1 cellular context compared by ENCODE assay signal in the genomic region with DNA sequence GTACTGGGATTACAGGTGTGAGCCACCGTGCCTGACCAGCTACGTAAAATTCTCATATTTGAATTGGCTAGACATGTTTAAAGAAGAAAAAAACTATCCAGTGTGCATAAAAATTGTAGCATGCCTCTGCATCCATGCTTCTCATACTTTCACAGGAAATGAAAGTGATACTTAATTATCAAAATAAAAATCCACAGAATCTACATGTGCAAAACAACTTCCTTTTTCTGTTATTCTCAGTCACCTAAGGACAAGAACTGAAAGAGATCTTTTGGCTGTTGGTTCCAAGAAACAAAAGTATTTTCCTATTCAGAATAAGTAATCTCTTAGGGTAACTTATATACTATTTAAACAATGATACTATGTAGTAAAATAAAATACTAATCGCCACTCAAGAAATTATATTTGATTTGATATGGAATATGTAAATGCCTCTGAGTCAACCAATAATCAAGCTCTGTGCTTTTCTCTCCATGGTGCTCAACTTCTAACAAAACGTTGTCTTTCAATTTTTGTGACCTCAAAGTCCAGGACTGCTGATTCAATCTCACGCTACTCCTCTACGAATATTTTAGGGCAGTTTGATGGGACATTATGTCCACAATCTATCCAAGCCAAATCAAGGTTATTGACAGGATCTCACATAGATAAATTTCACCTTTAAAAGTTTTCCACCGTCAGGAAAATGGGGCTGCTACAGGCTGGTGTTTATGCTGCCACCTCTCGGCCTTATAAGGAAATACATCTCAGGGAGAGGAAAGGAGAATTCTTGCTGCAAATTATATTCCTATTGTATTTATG.
TF ChIP-seq lines count a peak whose summit lies in the region.

No MANE protein-coding gene starts in this region.

TF ChIP-seq in HepG2, 621 proteins besides CTCF, POLR2A, EP300 and RAD21 (continued from another document and continues in another):
- TF ChIP-seq, protein P1, sequence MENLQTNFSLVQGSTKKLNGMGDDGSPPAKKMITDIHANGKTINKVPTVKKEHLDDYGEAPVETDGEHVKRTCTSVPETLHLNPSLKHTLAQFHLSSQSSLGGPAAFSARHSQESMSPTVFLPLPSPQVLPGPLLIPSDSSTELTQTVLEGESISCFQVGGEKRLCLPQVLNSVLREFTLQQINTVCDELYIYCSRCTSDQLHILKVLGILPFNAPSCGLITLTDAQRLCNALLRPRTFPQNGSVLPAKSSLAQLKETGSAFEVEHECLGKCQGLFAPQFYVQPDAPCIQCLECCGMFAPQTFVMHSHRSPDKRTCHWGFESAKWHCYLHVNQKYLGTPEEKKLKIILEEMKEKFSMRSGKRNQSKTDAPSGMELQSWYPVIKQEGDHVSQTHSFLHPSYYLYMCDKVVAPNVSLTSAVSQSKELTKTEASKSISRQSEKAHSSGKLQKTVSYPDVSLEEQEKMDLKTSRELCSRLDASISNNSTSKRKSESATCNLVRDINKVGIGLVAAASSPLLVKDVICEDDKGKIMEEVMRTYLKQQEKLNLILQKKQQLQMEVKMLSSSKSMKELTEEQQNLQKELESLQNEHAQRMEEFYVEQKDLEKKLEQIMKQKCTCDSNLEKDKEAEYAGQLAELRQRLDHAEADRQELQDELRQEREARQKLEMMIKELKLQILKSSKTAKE (CRISPR knock-in tag; IDR thresholded peaks at IDR 0.05; ENCODE audit: borderline replicate concordance): no peak
- TF ChIP-seq, protein P2, sequence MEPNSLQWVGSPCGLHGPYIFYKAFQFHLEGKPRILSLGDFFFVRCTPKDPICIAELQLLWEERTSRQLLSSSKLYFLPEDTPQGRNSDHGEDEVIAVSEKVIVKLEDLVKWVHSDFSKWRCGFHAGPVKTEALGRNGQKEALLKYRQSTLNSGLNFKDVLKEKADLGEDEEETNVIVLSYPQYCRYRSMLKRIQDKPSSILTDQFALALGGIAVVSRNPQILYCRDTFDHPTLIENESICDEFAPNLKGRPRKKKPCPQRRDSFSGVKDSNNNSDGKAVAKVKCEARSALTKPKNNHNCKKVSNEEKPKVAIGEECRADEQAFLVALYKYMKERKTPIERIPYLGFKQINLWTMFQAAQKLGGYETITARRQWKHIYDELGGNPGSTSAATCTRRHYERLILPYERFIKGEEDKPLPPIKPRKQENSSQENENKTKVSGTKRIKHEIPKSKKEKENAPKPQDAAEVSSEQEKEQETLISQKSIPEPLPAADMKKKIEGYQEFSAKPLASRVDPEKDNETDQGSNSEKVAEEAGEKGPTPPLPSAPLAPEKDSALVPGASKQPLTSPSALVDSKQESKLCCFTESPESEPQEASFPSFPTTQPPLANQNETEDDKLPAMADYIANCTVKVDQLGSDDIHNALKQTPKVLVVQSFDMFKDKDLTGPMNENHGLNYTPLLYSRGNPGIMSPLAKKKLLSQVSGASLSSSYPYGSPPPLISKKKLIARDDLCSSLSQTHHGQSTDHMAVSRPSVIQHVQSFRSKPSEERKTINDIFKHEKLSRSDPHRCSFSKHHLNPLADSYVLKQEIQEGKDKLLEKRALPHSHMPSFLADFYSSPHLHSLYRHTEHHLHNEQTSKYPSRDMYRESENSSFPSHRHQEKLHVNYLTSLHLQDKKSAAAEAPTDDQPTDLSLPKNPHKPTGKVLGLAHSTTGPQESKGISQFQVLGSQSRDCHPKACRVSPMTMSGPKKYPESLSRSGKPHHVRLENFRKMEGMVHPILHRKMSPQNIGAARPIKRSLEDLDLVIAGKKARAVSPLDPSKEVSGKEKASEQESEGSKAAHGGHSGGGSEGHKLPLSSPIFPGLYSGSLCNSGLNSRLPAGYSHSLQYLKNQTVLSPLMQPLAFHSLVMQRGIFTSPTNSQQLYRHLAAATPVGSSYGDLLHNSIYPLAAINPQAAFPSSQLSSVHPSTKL (CRISPR knock-in tag; IDR thresholded peaks at IDR 0.05): 0 out of 2 replicates have a peak, but pooled peaks have one; percentile 9
- TF ChIP-seq ZNF367 (CRISPR knock-in tag; IDR thresholded peaks at IDR 0.05; ENCODE audit: borderline replicate concordance) (no peak), RFXAP (CRISPR knock-in tag; IDR thresholded peaks at IDR 0.05; ENCODE audit: borderline replicate concordance) (no peak), SPEN (CRISPR knock-in tag; IDR thresholded peaks at IDR 0.05; ENCODE audit: low read depth) (no peak), ZNF354B (CRISPR knock-in tag; IDR thresholded peaks at IDR 0.05) (no peak), ZNF564 (CRISPR knock-in tag; IDR thresholded peaks at IDR 0.05) (no peak), ZNF652 (CRISPR knock-in tag; IDR thresholded peaks at IDR 0.05; ENCODE audit: borderline replicate concordance, low read depth) (no peak), SMC3 (IDR thresholded peaks at IDR 0.05; ENCODE audit: low read length) (peak; percentile 84; the same call in 1 of the 2 replicates), STAG1 (CRISPR knock-in tag; IDR thresholded peaks at IDR 0.05) (peak; percentile 64), SATB2 (CRISPR knock-in tag; IDR thresholded peaks at IDR 0.05) (no peak), ZNF20 (CRISPR knock-in tag; IDR thresholded peaks at IDR 0.05) (no peak), NFE2 (CRISPR knock-in tag; IDR thresholded peaks at IDR 0.05) (no peak), IRF2 (CRISPR knock-in tag; IDR thresholded peaks at IDR 0.05) (no peak), SAP130 (CRISPR knock-in tag; IDR thresholded peaks at IDR 0.05; ENCODE audit: low read depth) (0 out of 2 replicates have a peak, but pooled peaks have one; percentile 13), HNF4A (CRISPR knock-in tag; IDR thresholded peaks at IDR 0.05) (0 out of 2 replicates have a peak, but pooled peaks have one; percentile 10), HNRNPLL (IDR thresholded peaks at IDR 0.05; ENCODE audit: low read depth, low read length, poor library complexity, severe bottlenecking) (no peak), ZMYM3 (CRISPR knock-in tag; IDR thresholded peaks at IDR 0.05) (0 out of 2 replicates have a peak, but pooled peaks have one; percentile 17), ZNF629 (CRISPR knock-in tag; conservative IDR thresholded peaks at IDR 0.05) (peak; percentile 95), GATAD2A (CRISPR knock-in tag; IDR thresholded peaks at IDR 0.05) (0 out of 2 replicates have a peak, but pooled peaks have one; percentile 30), ZNF501 (CRISPR knock-in tag; IDR thresholded peaks at IDR 0.05) (no peak), EZH2 (conservative IDR thresholded peaks at IDR 0.05; ENCODE audit: low read depth, low read length) (no peak), MTF2 (CRISPR knock-in tag; IDR thresholded peaks at IDR 0.05; ENCODE audit: borderline replicate concordance) (no peak), ZNF558 (CRISPR knock-in tag; IDR thresholded peaks at IDR 0.05; ENCODE audit: borderline replicate concordance) (no peak), ZNF577 (CRISPR knock-in tag; IDR thresholded peaks at IDR 0.05; ENCODE audit: borderline replicate concordance, low read depth) (no peak), PCBP1 (IDR thresholded peaks at IDR 0.05; ENCODE audit: borderline replicate concordance, low read depth, low read length) (no peak)
- TF ChIP-seq, protein P3, sequence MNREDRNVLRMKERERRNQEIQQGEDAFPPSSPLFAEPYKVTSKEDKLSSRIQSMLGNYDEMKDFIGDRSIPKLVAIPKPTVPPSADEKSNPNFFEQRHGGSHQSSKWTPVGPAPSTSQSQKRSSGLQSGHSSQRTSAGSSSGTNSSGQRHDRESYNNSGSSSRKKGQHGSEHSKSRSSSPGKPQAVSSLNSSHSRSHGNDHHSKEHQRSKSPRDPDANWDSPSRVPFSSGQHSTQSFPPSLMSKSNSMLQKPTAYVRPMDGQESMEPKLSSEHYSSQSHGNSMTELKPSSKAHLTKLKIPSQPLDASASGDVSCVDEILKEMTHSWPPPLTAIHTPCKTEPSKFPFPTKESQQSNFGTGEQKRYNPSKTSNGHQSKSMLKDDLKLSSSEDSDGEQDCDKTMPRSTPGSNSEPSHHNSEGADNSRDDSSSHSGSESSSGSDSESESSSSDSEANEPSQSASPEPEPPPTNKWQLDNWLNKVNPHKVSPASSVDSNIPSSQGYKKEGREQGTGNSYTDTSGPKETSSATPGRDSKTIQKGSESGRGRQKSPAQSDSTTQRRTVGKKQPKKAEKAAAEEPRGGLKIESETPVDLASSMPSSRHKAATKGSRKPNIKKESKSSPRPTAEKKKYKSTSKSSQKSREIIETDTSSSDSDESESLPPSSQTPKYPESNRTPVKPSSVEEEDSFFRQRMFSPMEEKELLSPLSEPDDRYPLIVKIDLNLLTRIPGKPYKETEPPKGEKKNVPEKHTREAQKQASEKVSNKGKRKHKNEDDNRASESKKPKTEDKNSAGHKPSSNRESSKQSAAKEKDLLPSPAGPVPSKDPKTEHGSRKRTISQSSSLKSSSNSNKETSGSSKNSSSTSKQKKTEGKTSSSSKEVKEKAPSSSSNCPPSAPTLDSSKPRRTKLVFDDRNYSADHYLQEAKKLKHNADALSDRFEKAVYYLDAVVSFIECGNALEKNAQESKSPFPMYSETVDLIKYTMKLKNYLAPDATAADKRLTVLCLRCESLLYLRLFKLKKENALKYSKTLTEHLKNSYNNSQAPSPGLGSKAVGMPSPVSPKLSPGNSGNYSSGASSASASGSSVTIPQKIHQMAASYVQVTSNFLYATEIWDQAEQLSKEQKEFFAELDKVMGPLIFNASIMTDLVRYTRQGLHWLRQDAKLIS (CRISPR knock-in tag; IDR thresholded peaks at IDR 0.05): no peak
- TF ChIP-seq, protein P4, sequence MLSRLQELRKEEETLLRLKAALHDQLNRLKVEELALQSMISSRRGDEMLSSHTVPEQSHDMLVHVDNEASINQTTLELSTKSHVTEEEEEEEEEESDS (CRISPR knock-in tag; IDR thresholded peaks at IDR 0.05; ENCODE audit: borderline replicate concordance): no peak
- TF ChIP-seq, protein P5, sequence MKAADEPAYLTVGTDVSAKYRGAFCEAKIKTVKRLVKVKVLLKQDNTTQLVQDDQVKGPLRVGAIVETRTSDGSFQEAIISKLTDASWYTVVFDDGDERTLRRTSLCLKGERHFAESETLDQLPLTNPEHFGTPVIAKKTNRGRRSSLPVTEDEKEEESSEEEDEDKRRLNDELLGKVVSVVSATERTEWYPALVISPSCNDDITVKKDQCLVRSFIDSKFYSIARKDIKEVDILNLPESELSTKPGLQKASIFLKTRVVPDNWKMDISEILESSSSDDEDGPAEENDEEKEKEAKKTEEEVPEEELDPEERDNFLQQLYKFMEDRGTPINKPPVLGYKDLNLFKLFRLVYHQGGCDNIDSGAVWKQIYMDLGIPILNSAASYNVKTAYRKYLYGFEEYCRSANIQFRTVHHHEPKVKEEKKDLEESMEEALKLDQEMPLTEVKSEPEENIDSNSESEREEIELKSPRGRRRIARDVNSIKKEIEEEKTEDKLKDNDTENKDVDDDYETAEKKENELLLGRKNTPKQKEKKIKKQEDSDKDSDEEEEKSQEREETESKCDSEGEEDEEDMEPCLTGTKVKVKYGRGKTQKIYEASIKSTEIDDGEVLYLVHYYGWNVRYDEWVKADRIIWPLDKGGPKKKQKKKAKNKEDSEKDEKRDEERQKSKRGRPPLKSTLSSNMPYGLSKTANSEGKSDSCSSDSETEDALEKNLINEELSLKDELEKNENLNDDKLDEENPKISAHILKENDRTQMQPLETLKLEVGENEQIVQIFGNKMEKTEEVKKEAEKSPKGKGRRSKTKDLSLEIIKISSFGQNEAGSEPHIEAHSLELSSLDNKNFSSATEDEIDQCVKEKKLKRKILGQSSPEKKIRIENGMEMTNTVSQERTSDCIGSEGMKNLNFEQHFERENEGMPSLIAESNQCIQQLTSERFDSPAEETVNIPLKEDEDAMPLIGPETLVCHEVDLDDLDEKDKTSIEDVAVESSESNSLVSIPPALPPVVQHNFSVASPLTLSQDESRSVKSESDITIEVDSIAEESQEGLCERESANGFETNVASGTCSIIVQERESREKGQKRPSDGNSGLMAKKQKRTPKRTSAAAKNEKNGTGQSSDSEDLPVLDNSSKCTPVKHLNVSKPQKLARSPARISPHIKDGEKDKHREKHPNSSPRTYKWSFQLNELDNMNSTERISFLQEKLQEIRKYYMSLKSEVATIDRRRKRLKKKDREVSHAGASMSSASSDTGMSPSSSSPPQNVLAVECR (CRISPR knock-in tag; IDR thresholded peaks at IDR 0.05; ENCODE audit: borderline replicate concordance): no peak
- TF ChIP-seq, protein P6, sequence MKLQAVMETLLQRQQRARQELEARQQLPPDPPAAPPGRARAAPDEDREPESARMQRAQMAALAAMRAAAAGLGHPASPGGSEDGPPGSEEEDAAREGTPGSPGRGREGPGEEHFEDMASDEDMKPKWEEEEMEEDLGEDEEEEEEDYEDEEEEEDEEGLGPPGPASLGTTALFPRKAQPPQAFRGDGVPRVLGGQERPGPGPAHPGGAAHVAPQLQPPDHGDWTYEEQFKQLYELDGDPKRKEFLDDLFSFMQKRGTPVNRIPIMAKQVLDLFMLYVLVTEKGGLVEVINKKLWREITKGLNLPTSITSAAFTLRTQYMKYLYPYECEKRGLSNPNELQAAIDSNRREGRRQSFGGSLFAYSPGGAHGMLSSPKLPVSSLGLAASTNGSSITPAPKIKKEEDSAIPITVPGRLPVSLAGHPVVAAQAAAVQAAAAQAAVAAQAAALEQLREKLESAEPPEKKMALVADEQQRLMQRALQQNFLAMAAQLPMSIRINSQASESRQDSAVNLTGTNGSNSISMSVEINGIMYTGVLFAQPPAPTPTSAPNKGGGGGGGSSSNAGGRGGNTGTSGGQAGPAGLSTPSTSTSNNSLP (IDR thresholded peaks at IDR 0.05; ENCODE audit: low read depth, low read length): peak; percentile 42; the same call in 1 of the 2 replicates
- TF ChIP-seq, protein P7, sequence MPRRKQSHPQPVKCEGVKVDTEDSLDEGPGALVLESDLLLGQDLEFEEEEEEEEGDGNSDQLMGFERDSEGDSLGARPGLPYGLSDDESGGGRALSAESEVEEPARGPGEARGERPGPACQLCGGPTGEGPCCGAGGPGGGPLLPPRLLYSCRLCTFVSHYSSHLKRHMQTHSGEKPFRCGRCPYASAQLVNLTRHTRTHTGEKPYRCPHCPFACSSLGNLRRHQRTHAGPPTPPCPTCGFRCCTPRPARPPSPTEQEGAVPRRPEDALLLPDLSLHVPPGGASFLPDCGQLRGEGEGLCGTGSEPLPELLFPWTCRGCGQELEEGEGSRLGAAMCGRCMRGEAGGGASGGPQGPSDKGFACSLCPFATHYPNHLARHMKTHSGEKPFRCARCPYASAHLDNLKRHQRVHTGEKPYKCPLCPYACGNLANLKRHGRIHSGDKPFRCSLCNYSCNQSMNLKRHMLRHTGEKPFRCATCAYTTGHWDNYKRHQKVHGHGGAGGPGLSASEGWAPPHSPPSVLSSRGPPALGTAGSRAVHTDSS (CRISPR knock-in tag; conservative IDR thresholded peaks at IDR 0.05): no peak
- TF ChIP-seq, protein P8, sequence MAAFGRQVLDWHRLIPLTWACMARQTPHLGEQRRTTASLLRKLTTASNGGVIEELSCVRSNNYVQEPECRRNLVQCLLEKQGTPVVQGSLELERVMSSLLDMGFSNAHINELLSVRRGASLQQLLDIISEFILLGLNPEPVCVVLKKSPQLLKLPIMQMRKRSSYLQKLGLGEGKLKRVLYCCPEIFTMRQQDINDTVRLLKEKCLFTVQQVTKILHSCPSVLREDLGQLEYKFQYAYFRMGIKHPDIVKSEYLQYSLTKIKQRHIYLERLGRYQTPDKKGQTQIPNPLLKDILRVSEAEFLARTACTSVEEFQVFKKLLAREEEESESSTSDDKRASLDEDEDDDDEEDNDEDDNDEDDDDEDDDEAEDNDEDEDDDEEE (CRISPR knock-in tag; IDR thresholded peaks at IDR 0.05): no peak
- TF ChIP-seq, protein P9, sequence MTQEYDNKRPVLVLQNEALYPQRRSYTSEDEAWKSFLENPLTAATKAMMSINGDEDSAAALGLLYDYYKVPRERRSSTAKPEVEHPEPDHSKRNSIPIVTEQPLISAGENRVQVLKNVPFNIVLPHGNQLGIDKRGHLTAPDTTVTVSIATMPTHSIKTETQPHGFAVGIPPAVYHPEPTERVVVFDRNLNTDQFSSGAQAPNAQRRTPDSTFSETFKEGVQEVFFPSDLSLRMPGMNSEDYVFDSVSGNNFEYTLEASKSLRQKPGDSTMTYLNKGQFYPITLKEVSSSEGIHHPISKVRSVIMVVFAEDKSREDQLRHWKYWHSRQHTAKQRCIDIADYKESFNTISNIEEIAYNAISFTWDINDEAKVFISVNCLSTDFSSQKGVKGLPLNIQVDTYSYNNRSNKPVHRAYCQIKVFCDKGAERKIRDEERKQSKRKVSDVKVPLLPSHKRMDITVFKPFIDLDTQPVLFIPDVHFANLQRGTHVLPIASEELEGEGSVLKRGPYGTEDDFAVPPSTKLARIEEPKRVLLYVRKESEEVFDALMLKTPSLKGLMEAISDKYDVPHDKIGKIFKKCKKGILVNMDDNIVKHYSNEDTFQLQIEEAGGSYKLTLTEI (CRISPR knock-in tag; conservative IDR thresholded peaks at IDR 0.05): no peak
